ENCODE assay signal across 9 cellular contexts in genomic region chr10:119120413-119120867, GRCh38.
DNase-seq lines count a peak whose midpoint lies in the region; ATAC-seq and TF ChIP-seq lines count a peak whose summit lies in the region.
"Had no signal": no experiment of that assay in that cellular context is flagged by ENCODE, and none has a peak within 500 bp of the region (broad histone marks: within the 10 kb centered on the region; RNA-seq: fewer than 3 reads in every experiment).

No MANE protein-coding gene starts in this region.

- H3K4me3 Mint-ChIP-seq in nephron progenitor cell: no peak overlapping the region
- H3K4me3 Mint-ChIP-seq: stimulated activated naive CD8-positive, alpha-beta T cell treated with anti-CD3 and anti-CD28 coated beads, Interleukin-15, Interleukin-2, amounts not matched to agents 100 ng/mL and 50 ng/mL, for 24 hours had no signal

- peaks cover 65% of the 10 kb centered on the region for H3K36me3 Mint-ChIP-seq in nephron progenitor cell (ENCODE audit: low read depth)

- H3K9me3 ChIP-seq in effector memory CD4-positive, alpha-beta T cell (ENCODE audit: control insufficient read depth, low read length): no peaks in the 10 kb centered on the region

- H3K4me1 ChIP-seq in effector memory CD4-positive, alpha-beta T cell (ENCODE audit: control insufficient read depth, insufficient read depth, low read length, poor library complexity, severe bottlenecking): no peaks in the 10 kb centered on the region

- no peaks in the 10 kb centered on the region for H3K9me3 Mint-ChIP-seq in nephron progenitor cell
- H3K9me3 Mint-ChIP-seq: stimulated activated naive CD8-positive, alpha-beta T cell treated with anti-CD3 and anti-CD28 coated beads, Interleukin-15, Interleukin-2, amounts not matched to agents 100 ng/mL and 50 ng/mL, for 24 hours had no signal

- H3K27ac ChIP-seq in HL-60 (replicated peaks): peak overlapping the region; percentile 43
- no peak overlapping the region for H3K27ac ChIP-seq in effector memory CD4-positive, alpha-beta T cell (ENCODE audit: insufficient read depth, low read length, poor library complexity, severe bottlenecking)

- no peak for TF ChIP-seq CTCF in GM12865 (IDR thresholded peaks at IDR 0.05; ENCODE audit: insufficient read depth, low read depth, low read length, missing control alignments)
- TF ChIP-seq CTCF in HL-60 (IDR thresholded peaks at IDR 0.05; ENCODE audit: insufficient read depth, low read length): no peak
- no peak for TF ChIP-seq CTCF in nephron progenitor cell (IDR thresholded peaks at IDR 0.05)

- no peaks in the 10 kb centered on the region for H3K4me1 Mint-ChIP-seq in nephron progenitor cell

- no peaks in the 10 kb centered on the region for H3K27me3 ChIP-seq in HL-60 (ENCODE audit: insufficient read depth, poor library complexity, severe bottlenecking)
- H3K27me3 ChIP-seq in effector memory CD4-positive, alpha-beta T cell (replicated peaks; ENCODE audit: control insufficient read depth, insufficient read depth, low read length, poor library complexity, severe bottlenecking): no peaks in the 10 kb centered on the region

- peaks cover 29% of the 10 kb centered on the region for H3K36me3 ChIP-seq in effector memory CD4-positive, alpha-beta T cell (ENCODE audit: control insufficient read depth, insufficient read depth, low read length)

- peak; percentile 90 for DNase-seq in GM12865 (ENCODE audit: low read depth)
- DNase-seq in HL-60 (ENCODE audit: low read depth in 1 of 2, low spot score in 1 of 2): no peak
- DNase-seq in glomerular visceral epithelial cell (ENCODE audit: extremely low spot score): peak; percentile 29
- DNase-seq in nephron progenitor cell: no peak
- DNase-seq in NCI-H1694 treated with DMSO at 0.1 percent for 48 hours (lab: John Stamatoyannopoulos, UW): no peak
- no peak for DNase-seq in effector memory CD4-positive, alpha-beta T cell
- no peak for DNase-seq in SW480 (ENCODE audit: low spot score)

- H3K27me3 Mint-ChIP-seq in nephron progenitor cell (ENCODE audit: low read depth, poor library complexity): peaks cover 3% of the 10 kb centered on the region
- H3K27me3 Mint-ChIP-seq: stimulated activated naive CD8-positive, alpha-beta T cell treated with anti-CD3 and anti-CD28 coated beads, Interleukin-15, Interleukin-2, amounts not matched to agents 100 ng/mL and 50 ng/mL, for 24 hours had no signal

- H3K27ac Mint-ChIP-seq in nephron progenitor cell: no peak overlapping the region
- H3K27ac Mint-ChIP-seq: stimulated activated naive CD8-positive, alpha-beta T cell treated with anti-CD3 and anti-CD28 coated beads, Interleukin-15, Interleukin-2, amounts not matched to agents 100 ng/mL and 50 ng/mL, for 24 hours had no signal

- ATAC-seq in GM21526 (IDR thresholded peaks at IDR 0.05; ENCODE audit: low FRiP score, unreplicated experiment): peak; percentile 78

- H3K4me3 ChIP-seq in GM12865 (ENCODE audit: low read depth, low read length) (no peak overlapping the region), HL-60 (replicated peaks; ENCODE audit: insufficient read depth, low read length) (no peak overlapping the region)
- H3K4me3 ChIP-seq in effector memory CD4-positive, alpha-beta T cell (ENCODE audit: insufficient read depth, low read depth, low read length, poor library complexity, severe bottlenecking): no peak overlapping the region

Comparison
In these comparisons a context has a peak if more than half of its experiments do, and no peak if none do; other contexts are left out.
1. DNase-seq: peak in GM12865 (single experiment) and glomerular visceral epithelial cell (single experiment); none in HL-60 (0 of 2), nephron progenitor cell (single experiment), NCI-H1694 treated with DMSO at 0.1 percent for 48 hours (single experiment), effector memory CD4-positive, alpha-beta T cell (0 of 3) and SW480 (single experiment).